Comparison of ENCODE assay signal across 14 cellular contexts in genomic region chr13:100534147-100534818, GRCh38. TPM values are rescaled to one million over a fixed set of nuclear protein-coding genes. Genes with fewer than 3 reads are reported as not detected.
DNase-seq lines count a peak whose midpoint lies in the region; ATAC-seq and TF ChIP-seq lines count a peak whose summit lies in the region.
"Had no signal": no experiment of that assay in that cellular context is flagged by ENCODE, and none has a peak within 500 bp of the region (broad histone marks: within the 10 kb centered on the region; RNA-seq: fewer than 3 reads in every experiment).

No MANE protein-coding gene starts in this region.

- peaks cover 15% of the 10 kb centered on the region for H3K4me1 Mint-ChIP-seq in endodermal cell

- H3K36me3 Mint-ChIP-seq in endodermal cell (ENCODE audit: low read depth) = peaks cover 22% of the 10 kb centered on the region

- H3K9me3 ChIP-seq in endodermal cell (ENCODE audit: control insufficient read depth, low read length) (no peaks in the 10 kb centered on the region), osteoblast (ENCODE audit: low read depth, low read length) (no peaks in the 10 kb centered on the region)
- H3K9me3 ChIP-seq: HAP-1 had no signal

- H3K27me3 ChIP-seq in endodermal cell (ENCODE audit: control insufficient read depth, insufficient read depth, low read length, poor library complexity, severe bottlenecking) (no peaks in the 10 kb centered on the region), osteoblast (ENCODE audit: insufficient read depth, low read length) (no peaks in the 10 kb centered on the region)

- H3K4me1 ChIP-seq in endodermal cell (ENCODE audit: control insufficient read depth, insufficient read depth, low read length) (no peaks in the 10 kb centered on the region), osteoblast (ENCODE audit: insufficient read depth, low read length) (peaks cover 5% of the 10 kb centered on the region)
- H3K4me1 ChIP-seq: HAP-1 had no signal

- no peak overlapping the region for H2AFZ ChIP-seq in osteoblast (ENCODE audit: low read length)

- H3K79me2 ChIP-seq in osteoblast (ENCODE audit: insufficient read depth, low read length) = no peaks in the 10 kb centered on the region

- no peaks in the 10 kb centered on the region for H3K27me3 Mint-ChIP-seq in endodermal cell (ENCODE audit: insufficient read depth)

- no peak overlapping the region for H3K4me3 ChIP-seq in endodermal cell (ENCODE audit: low read length)
- H3K4me3 ChIP-seq in osteoblast (ENCODE audit: insufficient read depth, low read length) = no peak overlapping the region
- H3K4me3 ChIP-seq: HAP-1 had no signal

- DNase-seq in NCI-H1417 (lab: John Stamatoyannopoulos, UW) = peak in 2 of 3 experiments; percentile 67 to 74
- no peak for DNase-seq in NCI-H1417 treated with DMSO at 0.1 percent for 48 hours (lab: John Stamatoyannopoulos, UW)
- DNase-seq in NCI-H345 (lab: John Stamatoyannopoulos, UW) = peak; percentile 62
- DNase-seq in endodermal cell = peak; percentile 33
- DNase-seq in osteoblast (ENCODE audit: insufficient read length, low spot score, missing footprints) = peak; percentile 77
- DNase-seq in AG20443 (ENCODE audit: low spot score) = no peak
- no peak for DNase-seq in RPMI8226
- DNase-seq: 8988T, Kasumi-1, NCI-H1694, NCI-H524 had no signal

- H3K9ac ChIP-seq in endodermal cell (ENCODE audit: extremely low read depth, low read length, poor library complexity, severe bottlenecking) = no peak overlapping the region

- H3K27ac ChIP-seq in endodermal cell (ENCODE audit: low read depth, low read length) = no peak overlapping the region
- H3K27ac ChIP-seq in osteoblast (ENCODE audit: low read depth, low read length) = no peak overlapping the region
- H3K27ac ChIP-seq: C4-2B had no signal

- no peak for ATAC-seq in GM19395 (IDR thresholded peaks at IDR 0.05; ENCODE audit: unreplicated experiment)

- WGBS in endodermal cell (ENCODE audit: insufficient coverage in 1 of 2, insufficient read length in 1 of 2), 2 experiments = 94 to 95% methylated on average over 8 to 13 of the region's 13 CpGs

- H3K4me2 ChIP-seq in osteoblast (ENCODE audit: insufficient read depth, low read length) = no peak overlapping the region

- no peak overlapping the region for H3K4me3 Mint-ChIP-seq in endodermal cell

- no peaks in the 10 kb centered on the region for H3K9me3 Mint-ChIP-seq in endodermal cell

- H3K36me3 ChIP-seq in endodermal cell (ENCODE audit: control insufficient read depth, insufficient read depth, low read length) (peaks cover 19% of the 10 kb centered on the region), osteoblast (ENCODE audit: insufficient read depth, low read length) (peaks cover 6% of the 10 kb centered on the region)
- H3K36me3 ChIP-seq: HAP-1 had no signal

- TF ChIP-seq CTCF in endodermal cell (conservative IDR thresholded peaks at IDR 0.05) (no peak), osteoblast (IDR thresholded peaks at IDR 0.05; ENCODE audit: extremely low read depth, low read depth, low read length) (no peak)

- H3K27ac Mint-ChIP-seq in endodermal cell = no peak overlapping the region

- peaks cover 2% of the 10 kb centered on the region for H4K20me1 ChIP-seq in osteoblast (ENCODE audit: insufficient read depth, low read length)

RNA-seq across cellular contexts. Expression of gene GGACT, which starts 54.3 kb away (rescaled TPM):
- total RNA-seq in endodermal cell (1 to 10 TPM; 2.7 to 6.6 TPM), osteoblast (7.1 and 7.6 TPM in 2 replicates)
- 5.0 TPM for polyA plus RNA-seq in endodermal cell (2013, experiment 1 of 2)
- 4.6 TPM for polyA plus RNA-seq in endodermal cell (2013, experiment 2 of 2)

Comparison
In these comparisons a context has a peak if more than half of its experiments do, and no peak if none do; other contexts are left out.
1. DNase-seq: peak in NCI-H1417 (2 of 3), NCI-H345 (single experiment), endodermal cell (single experiment) and osteoblast (single experiment); none in NCI-H1417 treated with DMSO at 0.1 percent for 48 hours (single experiment), AG20443 (single experiment) and RPMI8226 (single experiment).